Comparison of ENCODE assay signal across 23 cellular contexts in the genomic region with DNA sequence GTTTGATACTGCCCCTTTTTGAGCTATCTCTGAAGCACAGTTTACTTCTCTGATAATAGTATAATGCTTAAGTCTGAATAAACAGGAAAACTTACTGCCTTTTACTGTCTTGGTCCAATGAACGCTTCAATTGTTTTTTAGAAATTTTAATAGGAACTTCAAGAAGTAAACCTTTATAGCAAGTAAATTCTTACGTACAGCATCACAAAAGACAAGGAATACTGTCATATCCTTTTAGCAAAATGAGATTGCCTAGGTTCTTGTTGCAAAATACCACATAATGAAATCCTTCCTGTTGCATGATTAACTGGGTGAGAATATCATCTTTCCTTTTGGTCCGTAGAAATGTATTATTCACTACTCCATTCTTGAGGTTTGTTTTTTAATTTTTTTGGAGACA. TPM values are rescaled to one million over a fixed set of nuclear protein-coding genes. Genes with fewer than 3 reads are reported as not detected.
A peak's percentile ranks its signal among the peaks of the same experiment; 100 is the strongest.
DNase-seq lines count a peak whose midpoint lies in the region; ATAC-seq, FAIRE-seq and TF ChIP-seq lines count a peak whose summit lies in the region.
"Had no signal": no experiment of that assay in that cellular context is flagged by ENCODE, and none has a peak within 500 bp of the region (broad histone marks: within the 10 kb centered on the region; RNA-seq: fewer than 3 reads in every experiment).

No MANE protein-coding gene starts in this region.

- no peak for DNase-seq in activated CD4-positive, alpha-beta T cell treated with anti-CD3 and anti-CD28 coated beads for 36 hours
- no peak for DNase-seq in activated CD4-positive, alpha-beta T cell treated with anti-CD3 and anti-CD28 coated beads, Interleukin-2, amount 50 U/mL, for 4 hours
- DNase-seq in K562 (ENCODE audit: extremely low read depth in 1 of 4, low spot score in 3 of 4) (no peak), memory B cell (ENCODE audit: low spot score in 2 of 2) (no peak), NCI-H1092 (lab: John Stamatoyannopoulos, UW) (no peak), ascending aorta (ENCODE audit: low spot score in 2 of 2) (no peak), AG20443 (ENCODE audit: low spot score) (no peak)
- DNase-seq: 8988T; ACHN; C1 segment of cervical spinal cord; Caco-2; CD4-positive, CD25-positive, alpha-beta regulatory T cell; CD8-positive, alpha-beta T cell; DMS153; DND-41; GM23248; H9 had no signal

- no peaks in the 10 kb centered on the region for H3K9me3 ChIP-seq in K562 (replicated peaks; ENCODE audit: control insufficient read depth, insufficient read depth, low read depth, low read length)
- no peaks in the 10 kb centered on the region for H3K9me3 ChIP-seq in ascending aorta
- H3K9me3 ChIP-seq: A549, Caco-2 had no signal

- no TSS peak for BruUV-seq in K562 (replicated peaks; lab: Mats Ljungman, UMichigan)

- H2AFZ ChIP-seq in K562 (ENCODE audit: low read depth, low read length): no peak overlapping the region
- H2AFZ ChIP-seq: GM23248 had no signal

- no peak overlapping the region for H3K9ac ChIP-seq in K562 (ENCODE audit: insufficient read depth in 1 of 2, low read depth in 2 of 2, low read length in 2 of 2)
- H3K9ac ChIP-seq: GM23248 had no signal

- no peak for ATAC-seq in activated CD4-positive, alpha-beta T cell treated with anti-CD3 and anti-CD28 coated beads for 36 hours
- ATAC-seq in K562: no peak
- no peak for ATAC-seq in memory B cell (ENCODE audit: low read depth)
- ATAC-seq: A549; CD8-positive, alpha-beta T cell; GM12878; HCT116 had no signal

- peaks cover 79% of the 10 kb centered on the region for H3K36me3 Mint-ChIP-seq in activated CD4-positive, alpha-beta T cell treated with anti-CD3 and anti-CD28 coated beads for 36 hours (ENCODE audit: low read depth)
- peaks cover 40% of the 10 kb centered on the region for H3K36me3 Mint-ChIP-seq in memory B cell

- TF ChIP-seq CTCF in K562 (IDR thresholded peaks at IDR 0.05 in 2 of 3, conservative IDR thresholded peaks at IDR 0.05 in 1 of 3; ENCODE audit: insufficient read depth in 2 of 3, low read depth in 1 of 3, low read length in 3 of 3) (no peak), ascending aorta (IDR thresholded peaks at IDR 0.05) (no peak)

- H4K20me1 ChIP-seq in K562 (replicated peaks; ENCODE audit: control insufficient read depth, insufficient read depth, low read length): no peaks in the 10 kb centered on the region

- CTCF ChIA-PET in activated CD4-positive, alpha-beta T cell treated with anti-CD3 and anti-CD28 coated beads for 36 hours (lab: Charles Lee): no interaction called here
- CTCF ChIA-PET in K562 (lab: Yijun Ruan, JAX; ENCODE audit: low intra/inter-chr PET ratio): no interaction called here

- H3K27me3 ChIP-seq in K562 (ENCODE audit: control insufficient read depth in 2 of 2, insufficient read depth in 2 of 2, low read length in 2 of 2) (no peaks in the 10 kb centered on the region), ascending aorta (no peaks in the 10 kb centered on the region)

- WGBS in K562 (ENCODE audit: insufficient coverage, low coverage, missing lambda C conversion rate): 91% methylated on average over 3 of the region's 3 CpGs

- H3K9me3 Mint-ChIP-seq in activated CD4-positive, alpha-beta T cell treated with anti-CD3 and anti-CD28 coated beads for 36 hours (ENCODE audit: low read depth): peaks cover 7% of the 10 kb centered on the region
- H3K9me3 Mint-ChIP-seq in memory B cell: peaks cover 4% of the 10 kb centered on the region
- H3K9me3 Mint-ChIP-seq: H9 had no signal

- TF ChIP-seq EP300 in K562 (IDR thresholded peaks at IDR 0.05; ENCODE audit: low read length): no peak

- no peak for TF ChIP-seq POLR2A in K562 (conservative IDR thresholded peaks at IDR 0.05)

- peaks cover 9% of the 10 kb centered on the region; the same call in 2 of the 3 replicates for H3K79me2 ChIP-seq in K562 (ENCODE audit: control insufficient read depth, insufficient read depth, low read length)

- no peak for TF ChIP-seq RAD21 in K562 (CRISPR knock-in tag; conservative IDR thresholded peaks at IDR 0.05 in 1 of 2, IDR thresholded peaks at IDR 0.05 in 1 of 2)

- intact Hi-C loops in activated CD4-positive, alpha-beta T cell treated with anti-CD3 and anti-CD28 coated beads for 36 hours (cut with DNase I, micrococcal nuclease): loop anchor here in 1 of 2 experiments (2.0 kb wide), 1 partner anchor 13 kb away; no protein-coding TSS in a partner anchor
- intact Hi-C loops in K562 (cut with micrococcal nuclease) (no loop called here), ascending aorta (cut with DNase I) (no loop called here)

- H3K36me3 ChIP-seq in K562 (ENCODE audit: control insufficient read depth, insufficient read depth, low read length) (peaks cover 59% of the 10 kb centered on the region), ascending aorta (peaks cover 16 to 43% of the 10 kb centered on the region in 2 donors)

- no peak for FAIRE-seq in K562 (lab: Jason Lieb, UNC)
- FAIRE-seq: A549, G401.6, GM12878, GM19239, H1 had no signal

- H3K27me3 Mint-ChIP-seq in activated CD4-positive, alpha-beta T cell treated with anti-CD3 and anti-CD28 coated beads for 36 hours: no peaks in the 10 kb centered on the region
- no peaks in the 10 kb centered on the region for H3K27me3 Mint-ChIP-seq in memory B cell
- H3K27me3 Mint-ChIP-seq: CD4-positive, CD25-positive, alpha-beta regulatory T cell had no signal

- H3K27ac Mint-ChIP-seq in activated CD4-positive, alpha-beta T cell treated with anti-CD3 and anti-CD28 coated beads for 36 hours: peak overlapping the region; percentile 8
- peak overlapping the region; percentile 7 for H3K27ac Mint-ChIP-seq in memory B cell
- H3K27ac Mint-ChIP-seq: H9 had no signal

- in situ Hi-C loops in K562 (cut with MboI): no loop called here

- H3K4me3 ChIP-seq in K562: no peak overlapping the region
- no peak overlapping the region for H3K4me3 ChIP-seq in ascending aorta
- H3K4me3 ChIP-seq: A549, GM12878, GM23248 had no signal

- H3K27ac ChIP-seq in K562 (ENCODE audit: extremely low read depth, low read depth, low read length) (no peak overlapping the region), ascending aorta (no peak overlapping the region)
- H3K27ac ChIP-seq: A549, GM23248 had no signal

- H3K4me1 Mint-ChIP-seq in activated CD4-positive, alpha-beta T cell treated with anti-CD3 and anti-CD28 coated beads for 36 hours: peaks cover 55% of the 10 kb centered on the region
- peaks cover 10% of the 10 kb centered on the region for H3K4me1 Mint-ChIP-seq in memory B cell

- POLR2A ChIA-PET in activated CD4-positive, alpha-beta T cell treated with anti-CD3 and anti-CD28 coated beads for 36 hours (lab: Charles Lee): no interaction called here
- POLR2A ChIA-PET in K562 (lab: Yijun Ruan, JAX): interaction anchor here (1.5 kb wide), 1 partner anchor 16 kb away, joined by 6 read pairs; no protein-coding TSS in a partner anchor

- H3K4me1 ChIP-seq in K562 (replicated peaks in 1 of 2; ENCODE audit: control insufficient read depth in 2 of 2, insufficient read depth in 2 of 2, low read length in 2 of 2) (no peaks in the 10 kb centered on the region), ascending aorta (no peaks in the 10 kb centered on the region)
- H3K4me1 ChIP-seq: A549, Caco-2 had no signal

- no peaks in the 10 kb centered on the region for H3K9me1 ChIP-seq in K562 (ENCODE audit: control insufficient read depth, insufficient read depth, low read length)

- H3K4me2 ChIP-seq in K562 (ENCODE audit: insufficient read depth, low read length): no peak overlapping the region
- H3K4me2 ChIP-seq: A549 had no signal

- no peak overlapping the region for H3K4me3 Mint-ChIP-seq in activated CD4-positive, alpha-beta T cell treated with anti-CD3 and anti-CD28 coated beads for 36 hours
- H3K4me3 Mint-ChIP-seq in memory B cell: no peak overlapping the region
- H3K4me3 Mint-ChIP-seq: CD4-positive, CD25-positive, alpha-beta regulatory T cell; CD8-positive, alpha-beta T cell; H9 had no signal

RNA-seq across cellular contexts. Expression of a gene that starts 22.3 kb away (rescaled TPM):
- total RNA-seq in activated CD4-positive, alpha-beta T cell treated with anti-CD3 and anti-CD28 coated beads for 36 hours: 10 to 100 TPM; 50.2 to 51.3 TPM
- total RNA-seq in K562 (2011; cell fraction: chromatin; rRNA removed; ENCODE audit: low replicate concordance): 35.6 and 59.4 TPM in 2 replicates
- 24.7 and 28.0 TPM in 2 replicates for total RNA-seq in K562 (2011; cell fraction: nucleolus; rRNA removed)
- 38.5 and 43.4 TPM in 2 replicates for total RNA-seq in K562 (2011; cell fraction: nucleoplasm; rRNA removed)
- 33.2 and 41.6 TPM in 2 replicates for total RNA-seq in K562 (2014; rRNA removed)
- 56.9 and 62.7 TPM in 2 replicates for total RNA-seq in K562 (2014; rRNA removed; fragmentation: Illumina TruSeq; extraction: Trizol)
- total RNA-seq in K562 (2015; rRNA removed; fragmentation: Illumina TruSeq; extraction: Trizol): 50.6 and 58.5 TPM in 2 replicates
- 44.5 and 50.3 TPM in 2 replicates for total RNA-seq in K562 (2021)
- polyA plus RNA-seq in K562 (2011; rRNA removed): 151 and 179 TPM in 2 replicates
- 66.9 and 70.7 TPM in 2 replicates for polyA plus RNA-seq in K562 (2011; cell fraction: cytosol; rRNA removed)
- 126 and 221 TPM in 2 replicates for polyA plus RNA-seq in K562 (2011; cell fraction: nucleus; rRNA removed)
- polyA plus RNA-seq in K562 (2012): 55.3 and 62.5 TPM in 2 replicates
- 54.2 and 55.5 TPM in 2 replicates for polyA plus RNA-seq in K562 (2014; fragmentation: Illumina TruSeq; extraction: Trizol)
- polyA plus RNA-seq in K562 (2014; fragmentation: Nextera tagmentation; extraction: Ambion mirVana): 100 to 1,000 TPM; 183 to 196 TPM
- 55.0 and 66.1 TPM in 2 replicates for polyA plus RNA-seq in K562 (2014; rRNA removed)
- 58.4 and 60.5 TPM in 2 replicates for polyA minus RNA-seq in K562 (2011; rRNA and poly(A)+ RNA removed)
- 18.7 and 21.0 TPM in 2 replicates for polyA minus RNA-seq in K562 (2011; cell fraction: cytosol; rRNA and poly(A)+ RNA removed)
- polyA minus RNA-seq in K562 (2011; cell fraction: nucleus; rRNA and poly(A)+ RNA removed): 15.2 and 25.2 TPM in 2 replicates
- total RNA-seq in ascending aorta: 28.9 TPM

RNA-seq across cellular contexts. Expression of a gene that starts 35.2 kb away (rescaled TPM):
- 100 to 1,000 TPM in 1 of 2 experiments, 10 to 100 TPM in 1; 90.3 to 127 TPM for total RNA-seq in activated CD4-positive, alpha-beta T cell treated with anti-CD3 and anti-CD28 coated beads for 36 hours
- total RNA-seq in K562 (2011; cell fraction: chromatin; rRNA removed; ENCODE audit: low replicate concordance): 50.8 and 171 TPM in 2 replicates
- 21.7 and 26.6 TPM in 2 replicates for total RNA-seq in K562 (2011; cell fraction: nucleolus; rRNA removed)
- total RNA-seq in K562 (2011; cell fraction: nucleoplasm; rRNA removed): 72.6 and 106 TPM in 2 replicates
- total RNA-seq in K562 (2014; rRNA removed) (33.0 and 34.4 TPM in 2 replicates), K562 (2014; rRNA removed; fragmentation: Illumina TruSeq; extraction: Trizol) (57.1 and 62.6 TPM in 2 replicates), K562 (2015; rRNA removed; fragmentation: Illumina TruSeq; extraction: Trizol) (51.5 and 55.1 TPM in 2 replicates), K562 (2021) (47.4 and 47.8 TPM in 2 replicates), ascending aorta (16.1 TPM)
- polyA plus RNA-seq in K562 (2011; rRNA removed) (61.6 and 99.5 TPM in 2 replicates), K562 (2014; fragmentation: Illumina TruSeq; extraction: Trizol) (41.9 and 43.1 TPM in 2 replicates), K562 (2014; fragmentation: Nextera tagmentation; extraction: Ambion mirVana) (100 to 1,000 TPM; 108 to 110 TPM), K562 (2014; rRNA removed) (47.3 and 48.0 TPM in 2 replicates)
- polyA plus RNA-seq in K562 (2011; cell fraction: cytosol; rRNA removed): 16.1 and 24.9 TPM in 2 replicates
- 39.1 and 51.7 TPM in 2 replicates for polyA plus RNA-seq in K562 (2011; cell fraction: nucleus; rRNA removed)
- polyA plus RNA-seq in K562 (2012): 32.5 and 74.9 TPM in 2 replicates
- polyA minus RNA-seq in K562 (2011; rRNA and poly(A)+ RNA removed): 67.8 and 85.7 TPM in 2 replicates
- polyA minus RNA-seq in K562 (2011; cell fraction: cytosol; rRNA and poly(A)+ RNA removed): 20.5 and 31.8 TPM in 2 replicates
- polyA minus RNA-seq in K562 (2011; cell fraction: nucleus; rRNA and poly(A)+ RNA removed): 45.6 and 53.3 TPM in 2 replicates
